Comparison of ENCODE assay signal across 9 cellular contexts in the genomic region with DNA sequence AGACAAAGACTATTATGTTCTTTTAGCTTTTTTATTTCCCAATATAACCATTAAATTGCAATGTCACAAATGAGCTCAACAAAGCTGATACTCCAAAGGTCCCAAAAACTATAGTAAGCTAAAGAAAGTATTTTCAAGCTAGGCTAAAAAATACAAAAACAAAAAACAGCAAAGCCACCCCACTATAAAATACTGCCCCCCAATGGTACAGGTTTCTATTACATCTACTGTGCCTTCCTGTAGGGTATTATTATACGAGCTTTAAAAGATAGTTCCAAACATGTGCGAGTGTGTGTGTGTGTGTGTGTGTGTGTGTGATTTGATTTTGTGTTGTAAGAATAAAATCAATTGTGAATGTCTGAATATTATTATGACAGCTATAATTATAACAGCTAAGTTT. TPM values are rescaled to one million over a fixed set of nuclear protein-coding genes. Genes with fewer than 3 reads are reported as not detected.
DNase-seq lines count a peak whose midpoint lies in the region; ATAC-seq and TF ChIP-seq lines count a peak whose summit lies in the region.
"Had no signal": no experiment of that assay in that cellular context is flagged by ENCODE, and none has a peak within 500 bp of the region (broad histone marks: within the 10 kb centered on the region; RNA-seq: fewer than 3 reads in every experiment).

No MANE protein-coding gene starts in this region.

- no peak for TF ChIP-seq POLR2A in HCT116 (IDR thresholded peaks at IDR 0.05; ENCODE audit: borderline replicate concordance, extremely low read depth, insufficient read depth, insufficient read length)

- no peaks in the 10 kb centered on the region for H3K9me2 ChIP-seq in HCT116 (ENCODE audit: insufficient read depth)

- intact Hi-C loops in Caco-2 (cut with micrococcal nuclease; ENCODE audit: unreplicated experiment) = loop anchor here (1.0 kb wide), 1 partner anchor 118 kb away; no protein-coding TSS in a partner anchor
- intact Hi-C loops in HCT116 (cut with micrococcal nuclease) = loop anchor here (2.0 kb wide), 1 partner anchor 158 kb away; no protein-coding TSS in a partner anchor
- intact Hi-C loops in left lung (cut with DNase I) = no loop called here

- H3K36me3 ChIP-seq in Caco-2 (ENCODE audit: control insufficient read depth, insufficient read depth, low read length) (no peaks in the 10 kb centered on the region), HCT116 (ENCODE audit: control insufficient read depth in 1 of 2, insufficient read depth in 2 of 2, low read length in 2 of 2) (no peaks in the 10 kb centered on the region), left lung (no peaks in the 10 kb centered on the region)

- no peaks in the 10 kb centered on the region for H3K27me3 Mint-ChIP-seq in Caco-2 (ENCODE audit: insufficient read depth, unreplicated experiment)
- no peaks in the 10 kb centered on the region for H3K27me3 Mint-ChIP-seq in activated CD8-positive, alpha-beta T cell treated with anti-CD3 and anti-CD28 coated beads, Interleukin-2, amount 10 ng/mL, durations not matched to agents 7 days and 5 days (ENCODE audit: low read depth)
- H3K27me3 Mint-ChIP-seq: dendritic cell treated with granulocyte-macrophage colony-stimulating factor and Interleukin-4, amounts not matched to agents 40 ng/mL and 50 ng/mL, for 4 days had no signal

- no peak overlapping the region for H3K4me2 ChIP-seq in HCT116 (ENCODE audit: low read length)

- no peak overlapping the region for H3K9ac ChIP-seq in HCT116 (ENCODE audit: low read length)

- no peaks in the 10 kb centered on the region for H3K79me2 ChIP-seq in HCT116 (ENCODE audit: insufficient read depth, low read length)

- H2AFZ ChIP-seq in HCT116 (ENCODE audit: low read depth, low read length, poor library complexity, severe bottlenecking) = no peak overlapping the region

- RAD21 ChIA-PET in HCT116 (lab: Charles Lee; ENCODE audit: low non-redundant PET in 1 of 2, low total read pairs in 2 of 2, uncharacterized antibody in 2 of 2, unreplicated experiment in 2 of 2) = interaction anchor here (0.6 to 0.7 kb wide), 2 partner anchors 45 to 118 kb away, joined by 3 to 4 read pairs; no protein-coding TSS in a partner anchor

- ATAC-seq in HCT116 = peak; percentile 72
- ATAC-seq in activated CD8-positive, alpha-beta T cell treated with anti-CD3 and anti-CD28 coated beads, Interleukin-2, amount 10 ng/mL, durations not matched to agents 7 days and 5 days = peak; percentile 34
- ATAC-seq in left lung = peak; percentile 57
- ATAC-seq in GM21423 (IDR thresholded peaks at IDR 0.05; ENCODE audit: unreplicated experiment) = no peak

- no peak overlapping the region for H3K27ac ChIP-seq in HCT116 (ENCODE audit: low read depth, low read length)
- no peak overlapping the region for H3K27ac ChIP-seq in left lung

- no peak overlapping the region for H3K4me3 Mint-ChIP-seq in Caco-2 (ENCODE audit: unreplicated experiment)
- peak overlapping the region; percentile 60 for H3K4me3 Mint-ChIP-seq in activated CD8-positive, alpha-beta T cell treated with anti-CD3 and anti-CD28 coated beads, Interleukin-2, amount 10 ng/mL, durations not matched to agents 7 days and 5 days
- H3K4me3 Mint-ChIP-seq: dendritic cell treated with granulocyte-macrophage colony-stimulating factor and Interleukin-4, amounts not matched to agents 40 ng/mL and 50 ng/mL, for 4 days had no signal

- H4K20me1 ChIP-seq in HCT116 (ENCODE audit: insufficient read depth) = no peaks in the 10 kb centered on the region

- CTCF ChIA-PET in Caco-2 (lab: Charles Lee) = interaction anchor here (0.5 to 1.3 kb wide), 7 partner anchors 10 to 1975 kb away, joined by 3 to 17 read pairs (median 4); no protein-coding TSS in a partner anchor
- CTCF ChIA-PET in HCT116 (lab: Charles Lee) = interaction anchor here (0.6 to 2.4 kb wide), 25 partner anchors 10 to 803 kb away, joined by 3 to 19 read pairs (median 4); no protein-coding TSS in a partner anchor
- CTCF ChIA-PET in activated CD8-positive, alpha-beta T cell treated with anti-CD3 and anti-CD28 coated beads, Interleukin-2, amount 10 ng/mL, durations not matched to agents 7 days and 5 days (lab: Charles Lee) = interaction anchor here (0.6 to 4.9 kb wide), 48 partner anchors 11 to 523 kb away, joined by 3 to 223 read pairs (median 6); partner anchors contain the start of genes IL26 and RAP1B

- DNase-seq in Caco-2 = peak in 1 of 2 experiments; percentile 18
- DNase-seq in HCT116 (ENCODE audit: low read depth, low spot score) = peak; percentile 40
- peak; percentile 55 for DNase-seq in activated CD8-positive, alpha-beta T cell treated with anti-CD3 and anti-CD28 coated beads, Interleukin-2, amount 10 ng/mL, durations not matched to agents 7 days and 5 days
- no peak for DNase-seq in left lung
- DNase-seq in DMS79 treated with DMSO at 0.1 percent for 48 hours (lab: John Stamatoyannopoulos, UW) = no peak
- DNase-seq in DMS153 (lab: John Stamatoyannopoulos, UW) = no peak
- DNase-seq in pons (ENCODE audit: low spot score) = no peak

- no peaks in the 10 kb centered on the region for H3K36me3 Mint-ChIP-seq in Caco-2 (ENCODE audit: insufficient read depth, unreplicated experiment)
- peaks cover 5% of the 10 kb centered on the region for H3K36me3 Mint-ChIP-seq in activated CD8-positive, alpha-beta T cell treated with anti-CD3 and anti-CD28 coated beads, Interleukin-2, amount 10 ng/mL, durations not matched to agents 7 days and 5 days (ENCODE audit: low read depth)

- POLR2A ChIA-PET in Caco-2 (lab: Charles Lee) (no interaction called here), HCT116 (lab: Charles Lee) (no interaction called here)
- POLR2A ChIA-PET in activated CD8-positive, alpha-beta T cell treated with anti-CD3 and anti-CD28 coated beads, Interleukin-2, amount 10 ng/mL, durations not matched to agents 7 days and 5 days (lab: Charles Lee) = interaction anchor here (1.0 to 1.5 kb wide), 4 partner anchors 41 to 118 kb away, joined by 3 to 7 read pairs (median 4); no protein-coding TSS in a partner anchor

- H3K4me1 ChIP-seq in Caco-2 = no peaks in the 10 kb centered on the region
- peaks cover 0 to 5% of the 10 kb centered on the region in 2 experiments; a peak in 1 of 4 replicates for H3K4me1 ChIP-seq in HCT116 (ENCODE audit: control insufficient read depth in 1 of 2, insufficient read depth in 2 of 2, low read length in 2 of 2)
- H3K4me1 ChIP-seq in left lung = no peaks in the 10 kb centered on the region

- H3K9me3 ChIP-seq in Caco-2 (no peaks in the 10 kb centered on the region), HCT116 (ENCODE audit: control insufficient read depth in 1 of 2, insufficient read depth in 1 of 2, low read depth in 1 of 2, low read length in 2 of 2) (no peaks in the 10 kb centered on the region), left lung (no peaks in the 10 kb centered on the region)

- H3K4me3 ChIP-seq in Caco-2 (ENCODE audit: low read depth, low read length) (no peak overlapping the region), HCT116 (replicated peaks in 1 of 2; ENCODE audit: low read depth in 1 of 2, low read length in 2 of 2) (no peak overlapping the region), left lung (no peak overlapping the region)

- peak; percentile 66 for TF ChIP-seq RAD21 in HCT116 (IDR thresholded peaks at IDR 0.05; ENCODE audit: low read depth)

- H3K9me3 Mint-ChIP-seq in Caco-2 (ENCODE audit: unreplicated experiment) = no peaks in the 10 kb centered on the region
- no peaks in the 10 kb centered on the region for H3K9me3 Mint-ChIP-seq in activated CD8-positive, alpha-beta T cell treated with anti-CD3 and anti-CD28 coated beads, Interleukin-2, amount 10 ng/mL, durations not matched to agents 7 days and 5 days (ENCODE audit: insufficient read depth)
- H3K9me3 Mint-ChIP-seq: dendritic cell treated with granulocyte-macrophage colony-stimulating factor and Interleukin-4, amounts not matched to agents 40 ng/mL and 50 ng/mL, for 4 days had no signal

- no peak overlapping the region for H3K27ac Mint-ChIP-seq in Caco-2 (ENCODE audit: unreplicated experiment)
- H3K27ac Mint-ChIP-seq in activated CD8-positive, alpha-beta T cell treated with anti-CD3 and anti-CD28 coated beads, Interleukin-2, amount 10 ng/mL, durations not matched to agents 7 days and 5 days = peak overlapping the region; percentile 28
- H3K27ac Mint-ChIP-seq: dendritic cell treated with granulocyte-macrophage colony-stimulating factor and Interleukin-4, amounts not matched to agents 40 ng/mL and 50 ng/mL, for 4 days had no signal

- BruUV-seq in Caco-2 (replicated peaks; lab: Mats Ljungman, UMichigan) (no TSS peak), HCT116 (replicated peaks; lab: Mats Ljungman, UMichigan) (no TSS peak)

- no peaks in the 10 kb centered on the region for H3K4me1 Mint-ChIP-seq in Caco-2 (ENCODE audit: low read depth, unreplicated experiment)
- peaks cover 44% of the 10 kb centered on the region for H3K4me1 Mint-ChIP-seq in activated CD8-positive, alpha-beta T cell treated with anti-CD3 and anti-CD28 coated beads, Interleukin-2, amount 10 ng/mL, durations not matched to agents 7 days and 5 days (ENCODE audit: low read depth)

- H3K27me3 ChIP-seq in Caco-2 (replicated peaks; ENCODE audit: control insufficient read depth, insufficient read depth, low read length) (no peaks in the 10 kb centered on the region), HCT116 (ENCODE audit: insufficient read depth, low read length) (no peaks in the 10 kb centered on the region), left lung (no peaks in the 10 kb centered on the region)

- TF ChIP-seq CTCF in Caco-2 (IDR thresholded peaks at IDR 0.05; ENCODE audit: insufficient read depth in 1 of 2, low read depth in 1 of 2, low read length in 1 of 2, severe bottlenecking in 1 of 2, unreplicated experiment in 1 of 2) (peak; percentile 18 to 50), HCT116 (IDR thresholded peaks at IDR 0.05 in 2 of 3, conservative IDR thresholded peaks at IDR 0.05 in 1 of 3; ENCODE audit: borderline replicate concordance in 1 of 3, insufficient read depth in 1 of 3, low read depth in 2 of 3, low read length in 2 of 3) (peak; percentile 57 to 76 (median 60); a peak in 5 of 6 replicates), left lung (IDR thresholded peaks at IDR 0.05) (peak in 1 of 2 donors; percentile 22)

TF ChIP-seq in HCT116, 20 proteins besides CTCF, POLR2A, EP300 and RAD21 (continues in another document):
- TF ChIP-seq SP1 (IDR thresholded peaks at IDR 0.05; ENCODE audit: low read depth) = no peak

RNA-seq across cellular contexts. Expression of gene IFNG, which starts 1.1 kb away (rescaled TPM):
- total RNA-seq in Caco-2 (2022) = not detected in 2 replicates
- 0.44 TPM for total RNA-seq in HCT116 (2021; ENCODE audit: unreplicated experiment)
- not detected in 2 replicates for polyA plus RNA-seq in HCT116 (2012)
- total RNA-seq in activated CD8-positive, alpha-beta T cell treated with anti-CD3 and anti-CD28 coated beads, Interleukin-2, amount 10 ng/mL, durations not matched to agents 7 days and 5 days = 1 to 10 TPM; 3.1 to 5.0 TPM
- under 1 TPM in 1 of 2 donors, not detected in 1; 0.60 TPM for total RNA-seq in left lung

Comparison
In these comparisons a context has a peak if more than half of its experiments do, and no peak if none do; other contexts are left out.
1. DNase-seq: peak in HCT116 (single experiment) and activated CD8-positive, alpha-beta T cell treated with anti-CD3 and anti-CD28 coated beads, Interleukin-2, amount 10 ng/mL, durations not matched to agents 7 days and 5 days (single experiment); none in left lung (0 of 2), DMS79 treated with DMSO at 0.1 percent for 48 hours (single experiment), DMS153 (single experiment) and pons (single experiment).
2. intact Hi-C loops: an anchor here in Caco-2 (1.0 kb wide) and HCT116 (2.0 kb wide); none called in left lung.